13 cellular contexts compared by ENCODE assay signal in genomic region chr6:63537126-63537958, GRCh38. TPM values are rescaled to one million over a fixed set of nuclear protein-coding genes. Genes with fewer than 3 reads are reported as not detected.
DNase-seq lines count a peak whose midpoint lies in the region; ATAC-seq and TF ChIP-seq lines count a peak whose summit lies in the region.
"Had no signal": no experiment of that assay in that cellular context is flagged by ENCODE, and none has a peak within 500 bp of the region (broad histone marks: within the 10 kb centered on the region; RNA-seq: fewer than 3 reads in every experiment).

No MANE protein-coding gene starts in this region.

- no peaks in the 10 kb centered on the region for H4K20me1 ChIP-seq in PC-3 (ENCODE audit: low read length)

- H3K4me1 ChIP-seq in PC-3 (ENCODE audit: insufficient read depth, low read length) = no peaks in the 10 kb centered on the region
- H3K4me1 ChIP-seq in upper lobe of right lung = no peaks in the 10 kb centered on the region
- H3K4me1 ChIP-seq: HAP-1, heart right ventricle, suprapubic skin had no signal

- H3K36me3 ChIP-seq in PC-3 (ENCODE audit: low read depth, low read length) (no peaks in the 10 kb centered on the region), upper lobe of right lung (no peaks in the 10 kb centered on the region)
- H3K36me3 ChIP-seq: HAP-1, heart right ventricle, suprapubic skin had no signal

- no peak for TF ChIP-seq CTCF in PC-3 (conservative IDR thresholded peaks at IDR 0.05; ENCODE audit: low read depth, low read length)
- no peak for TF ChIP-seq CTCF in upper lobe of right lung (IDR thresholded peaks at IDR 0.05)

- ATAC-seq in GM19043 (IDR thresholded peaks at IDR 0.05; ENCODE audit: low read depth, unreplicated experiment) (peak; percentile 73), HG02678 (IDR thresholded peaks at IDR 0.05; ENCODE audit: unreplicated experiment) (peak; percentile 42), PC-3 (no peak), upper lobe of right lung (no peak)
- ATAC-seq: heart right ventricle; naive thymus-derived CD8-positive, alpha-beta T cell had no signal

- no peak overlapping the region for H2AFZ ChIP-seq in PC-3 (ENCODE audit: low read length)

- POLR2A ChIA-PET in PC-3 (lab: Charles Lee; ENCODE audit: unreplicated experiment) = no interaction called here

- BruUV-seq in PC-3 (replicated peaks; lab: Mats Ljungman, UMichigan) = no TSS peak

- H3K9me3 ChIP-seq in PC-3 (ENCODE audit: low read length) = no peaks in the 10 kb centered on the region
- H3K9me3 ChIP-seq in upper lobe of right lung = no peaks in the 10 kb centered on the region
- H3K9me3 ChIP-seq: HAP-1, suprapubic skin had no signal

- no peaks in the 10 kb centered on the region for H3F3A ChIP-seq in PC-3 (ENCODE audit: low read length, unreplicated experiment)

- no peaks in the 10 kb centered on the region for H3K9me2 ChIP-seq in PC-3 (replicated peaks; ENCODE audit: low read length)

- H3K27me3 ChIP-seq in PC-3 (ENCODE audit: low read length) (no peaks in the 10 kb centered on the region), upper lobe of right lung (no peaks in the 10 kb centered on the region)
- H3K27me3 ChIP-seq: suprapubic skin had no signal

- intact Hi-C loops in PC-3 (cut with micrococcal nuclease) = no loop called here
- intact Hi-C loops in upper lobe of right lung (cut with DNase I) = no loop called here

- no peak overlapping the region for H3K9ac ChIP-seq in PC-3 (ENCODE audit: low read length)

- CTCF ChIA-PET in PC-3 (lab: Charles Lee) = no interaction called here

- H3K79me2 ChIP-seq in PC-3 (ENCODE audit: low read length) = no peaks in the 10 kb centered on the region

- peak; percentile 2 for DNase-seq in PC-3
- DNase-seq in renal cortical epithelial cell (ENCODE audit: low read depth) = peak; percentile 90
- no peak for DNase-seq in OCI-M2 (lab: John Stamatoyannopoulos, UW; ENCODE audit: unreplicated experiment)
- no peak for DNase-seq in NCI-H345 (lab: John Stamatoyannopoulos, UW)
- no peak for DNase-seq in upper lobe of right lung
- DNase-seq: heart right ventricle; naive thymus-derived CD8-positive, alpha-beta T cell; NCI-H524; stimulated activated CD4-positive, alpha-beta T cell treated with anti-CD3 and anti-CD28 coated beads, Interleukin-2, amount 100 ng/mL, for 24 hours had no signal

- no peak overlapping the region for H3K4me2 ChIP-seq in PC-3 (ENCODE audit: low read length)

- H3K4me3 ChIP-seq in PC-3 (ENCODE audit: low read length) = no peak overlapping the region
- H3K4me3 ChIP-seq in upper lobe of right lung = no peak overlapping the region
- H3K4me3 ChIP-seq: HAP-1, heart right ventricle, suprapubic skin had no signal

- H3K27ac ChIP-seq in PC-3 (ENCODE audit: low read length) = no peak overlapping the region
- H3K27ac ChIP-seq in upper lobe of right lung = no peak overlapping the region
- H3K27ac ChIP-seq: heart right ventricle, suprapubic skin had no signal

RNA-seq across cellular contexts. Expression of gene PTP4A1, which starts 34.9 kb away (rescaled TPM):
- 29.9 and 45.7 TPM in 2 replicates for total RNA-seq in PC-3 (2014; rRNA removed)
- 106 and 174 TPM in 2 replicates for total RNA-seq in renal cortical epithelial cell
- 55.6 TPM for total RNA-seq in upper lobe of right lung

Comparison
In these comparisons a context has a peak if more than half of its experiments do, and no peak if none do; other contexts are left out.
1. ATAC-seq: peak in GM19043 (single experiment) and HG02678 (single experiment); none in PC-3 (single experiment) and upper lobe of right lung (single experiment).
2. DNase-seq: peak in PC-3 (single experiment) and renal cortical epithelial cell (single experiment); none in OCI-M2 (single experiment), NCI-H345 (single experiment) and upper lobe of right lung (single experiment).